Comparison of ENCODE assay signal across 1 cellular context in the genomic region with DNA sequence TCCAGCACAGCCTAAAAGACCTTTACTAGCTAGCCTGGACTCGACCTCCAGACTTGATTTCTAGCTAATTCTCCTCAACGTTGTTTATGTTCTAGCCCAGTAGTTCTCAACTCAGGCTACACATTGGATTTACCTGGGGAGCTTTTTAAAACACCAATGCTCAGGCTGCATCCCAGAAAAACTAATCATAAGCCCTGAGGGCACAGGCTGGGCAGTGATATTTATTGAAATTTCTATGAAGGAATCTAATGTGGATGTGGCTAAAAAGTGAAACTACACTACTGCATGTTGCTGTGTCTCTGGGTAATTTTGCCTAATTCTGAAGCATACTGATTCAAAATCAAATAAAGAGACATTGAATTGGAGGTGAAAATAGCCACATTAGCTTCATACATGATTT.
TF ChIP-seq lines count a peak whose summit lies in the region.

No MANE protein-coding gene starts in this region.

TF ChIP-seq in IMR-90, 13 proteins besides CTCF, POLR2A, EP300 and RAD21 (continued from another document):
- TF ChIP-seq, protein P1, sequence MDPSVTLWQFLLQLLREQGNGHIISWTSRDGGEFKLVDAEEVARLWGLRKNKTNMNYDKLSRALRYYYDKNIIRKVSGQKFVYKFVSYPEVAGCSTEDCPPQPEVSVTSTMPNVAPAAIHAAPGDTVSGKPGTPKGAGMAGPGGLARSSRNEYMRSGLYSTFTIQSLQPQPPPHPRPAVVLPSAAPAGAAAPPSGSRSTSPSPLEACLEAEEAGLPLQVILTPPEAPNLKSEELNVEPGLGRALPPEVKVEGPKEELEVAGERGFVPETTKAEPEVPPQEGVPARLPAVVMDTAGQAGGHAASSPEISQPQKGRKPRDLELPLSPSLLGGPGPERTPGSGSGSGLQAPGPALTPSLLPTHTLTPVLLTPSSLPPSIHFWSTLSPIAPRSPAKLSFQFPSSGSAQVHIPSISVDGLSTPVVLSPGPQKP (IDR thresholded peaks at IDR 0.05; ENCODE audit: borderline replicate concordance, low read depth, low read length): no peak
- no peak for TF ChIP-seq MAFK (IDR thresholded peaks at IDR 0.05; ENCODE audit: low read depth, low read length)
- TF ChIP-seq MXI1 (IDR thresholded peaks at IDR 0.05; ENCODE audit: borderline replicate concordance, low read depth, low read length): no peak
- no peak for TF ChIP-seq RFX5 (IDR thresholded peaks at IDR 0.05; ENCODE audit: low read depth, low read length)
- no peak for TF ChIP-seq USF2 (IDR thresholded peaks at IDR 0.05; ENCODE audit: low read depth, low read length)
- no peak for TF ChIP-seq BHLHE40 (IDR thresholded peaks at IDR 0.05; ENCODE audit: low read depth, low read length)
